ENCODE assay signal across 8 cellular contexts in the genomic region with DNA sequence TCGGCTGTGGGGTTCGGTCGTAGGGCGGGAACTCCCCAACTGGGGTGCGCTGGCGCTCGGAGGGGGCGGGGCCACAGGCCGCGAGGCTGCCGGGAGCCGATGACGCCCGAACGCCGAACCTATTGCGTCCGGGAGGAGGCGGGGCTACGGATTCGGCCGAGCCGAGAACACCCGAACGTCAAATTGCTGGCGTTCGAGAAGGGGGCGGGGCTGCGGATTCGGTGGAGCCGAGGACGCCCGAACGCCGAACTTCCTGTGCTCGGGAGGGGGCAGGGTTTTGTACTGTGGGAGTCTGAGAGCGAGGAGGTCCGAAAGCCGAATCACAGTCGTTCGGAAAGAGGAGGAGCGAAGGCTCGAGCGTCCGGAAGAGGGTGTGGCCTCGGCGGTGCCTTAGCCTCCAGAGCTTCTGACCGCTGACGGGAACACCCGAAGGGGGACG. TPM values are rescaled to one million over a fixed set of nuclear protein-coding genes. Genes with fewer than 3 reads are reported as not detected.
DNase-seq lines count a peak whose midpoint lies in the region; ATAC-seq and TF ChIP-seq lines count a peak whose summit lies in the region.

No MANE protein-coding gene starts in this region.

- peak overlapping the region; percentile 89 for H2AFZ ChIP-seq in ACC112 (ENCODE audit: low read length, unreplicated experiment)

- no peaks in the 10 kb centered on the region for H3K27me3 Mint-ChIP-seq in activated B cell treated with CpG ODN at 0.5 μM for 24 hours

- intact Hi-C loops in activated B cell treated with CpG ODN at 0.5 μM for 24 hours (cut with micrococcal nuclease) = loop anchor here (1.0 kb wide), 7 partner anchors 10 to 323 kb away; a partner anchor contains a TSS

- H3K4me3 ChIP-seq in ACC112 (ENCODE audit: low read depth, low read length) (peak overlapping the region; percentile 98), cardiac fibroblast (replicated peaks in 1 of 2; ENCODE audit: low read depth in 2 of 2, low read length in 2 of 2) (peak overlapping the region; percentile 73 to 85), skin epidermis (peak overlapping the region; percentile 76 to 97 (median 86))

- peaks cover 37% of the 10 kb centered on the region for H3K36me3 Mint-ChIP-seq in activated B cell treated with CpG ODN at 0.5 μM for 24 hours (ENCODE audit: low read depth)

- peaks cover 8% of the 10 kb centered on the region for H3K4me1 ChIP-seq in ACC112 (ENCODE audit: control insufficient read depth, insufficient read depth, low read length, unreplicated experiment)

- no peaks in the 10 kb centered on the region for H3K36me3 ChIP-seq in ACC112 (ENCODE audit: insufficient read depth, low read length)

- peak overlapping the region; percentile 99 for H3K27ac ChIP-seq in ACC112 (ENCODE audit: low read depth, low read length)
- H3K27ac ChIP-seq in skin epidermis = peak overlapping the region; percentile 76 to 100 (median 96)

- CTCF ChIA-PET in activated B cell treated with CpG ODN at 0.5 μM for 24 hours (lab: Charles Lee) = interaction anchor here (2.2 kb wide), 1 partner anchor 23 kb away, joined by 13 read pairs; no protein-coding TSS in a partner anchor

- peak overlapping the region; percentile 98 for H3K27ac Mint-ChIP-seq in activated B cell treated with CpG ODN at 0.5 μM for 24 hours

- DNase-seq in NCI-H226 (peak; percentile 99), activated B cell treated with CpG ODN at 0.5 μM for 24 hours (peak; percentile 99), cardiac fibroblast (ENCODE audit: low read depth in 2 of 2) (peak; percentile 100), iPS-NIHi7 (ENCODE audit: extremely low spot score) (peak; percentile 76)

- H3K79me2 ChIP-seq in ACC112 (ENCODE audit: control insufficient read depth, insufficient read depth, low read length, unreplicated experiment) = peaks cover 45% of the 10 kb centered on the region

- POLR2A ChIA-PET in activated B cell treated with CpG ODN at 0.5 μM for 24 hours (lab: Charles Lee) = interaction anchor here (0.6 to 7.7 kb wide), 14 partner anchors 10 to 1929 kb away, joined by 3 to 244 read pairs (median 10); a partner anchor contains a TSS

- TF ChIP-seq CTCF in activated B cell treated with CpG ODN at 0.5 μM for 24 hours (IDR thresholded peaks at IDR 0.05) (no peak), cardiac fibroblast (IDR thresholded peaks at IDR 0.05; ENCODE audit: low read depth, low read length) (no peak)

- ATAC-seq in GM18909 (IDR thresholded peaks at IDR 0.05; ENCODE audit: poor library complexity, unreplicated experiment) (peak; percentile 53), HG03280 (IDR thresholded peaks at IDR 0.05; ENCODE audit: unreplicated experiment) (peak; percentile 49), activated B cell treated with CpG ODN at 0.5 μM for 24 hours (ENCODE audit: low read depth) (peak; percentile 59)

- peak overlapping the region; percentile 90 for H3K4me3 Mint-ChIP-seq in activated B cell treated with CpG ODN at 0.5 μM for 24 hours

- no peaks in the 10 kb centered on the region for H3K27me3 ChIP-seq in ACC112 (ENCODE audit: insufficient read depth, low read length)

- H3K9me3 Mint-ChIP-seq in activated B cell treated with CpG ODN at 0.5 μM for 24 hours = no peaks in the 10 kb centered on the region

- H3K4me1 Mint-ChIP-seq in activated B cell treated with CpG ODN at 0.5 μM for 24 hours = peaks cover 35% of the 10 kb centered on the region

RNA-seq across cellular contexts. Expression of a gene that starts 0.6 kb away (rescaled TPM):
- 15.0 and 19.4 TPM in 2 replicates for total RNA-seq in activated B cell treated with CpG ODN at 0.5 μM for 24 hours

RNA-seq across cellular contexts. Expression of a gene that starts 1.1 kb away (rescaled TPM):
- 15.2 and 21.4 TPM in 2 replicates for total RNA-seq in activated B cell treated with CpG ODN at 0.5 μM for 24 hours

RNA-seq across cellular contexts. Expression of a gene that starts 10.1 kb away (rescaled TPM):
- total RNA-seq in activated B cell treated with CpG ODN at 0.5 μM for 24 hours = 1,946 and 2,185 TPM in 2 replicates

RNA-seq across cellular contexts. Expression of a gene that starts 17.6 kb away (rescaled TPM):
- not detected in 2 replicates for total RNA-seq in activated B cell treated with CpG ODN at 0.5 μM for 24 hours

RNA-seq across cellular contexts. Expression of a gene that starts 31.0 kb away (rescaled TPM):
- total RNA-seq in activated B cell treated with CpG ODN at 0.5 μM for 24 hours = 8.3 and 8.4 TPM in 2 replicates

Comparison
In these comparisons a context has a peak if more than half of its experiments do, and no peak if none do; other contexts are left out.
1. Peak in every context shown above with its lines: DNase-seq, ATAC-seq, H3K4me3 ChIP-seq and H3K27ac ChIP-seq.